ENCODE assay signal across 8 cellular contexts in genomic region chr1:158087320-158087927, GRCh38.
A peak's percentile ranks its signal among the peaks of the same experiment; 100 is the strongest.
DNase-seq lines count a peak whose midpoint lies in the region; ATAC-seq, FAIRE-seq and TF ChIP-seq lines count a peak whose summit lies in the region.

No MANE protein-coding gene starts in this region.

- no peak overlapping the region for H3K4me3 ChIP-seq in choroid plexus epithelial cell (ENCODE audit: low read depth, low read length)
- H3K4me3 ChIP-seq in liver (ENCODE audit: low read depth in 1 of 3, low read length in 3 of 3), result no peak overlapping the region
- H3K4me3 ChIP-seq in testis, result no peak overlapping the region

- no peak overlapping the region for H3K4me3 Mint-ChIP-seq in activated T-cell treated with anti-CD3 and anti-CD28 coated beads, Interleukin-2, amount 50 U/mL, for 72 hours

- H3K27ac Mint-ChIP-seq in activated T-cell treated with anti-CD3 and anti-CD28 coated beads, Interleukin-2, amount 50 U/mL, for 72 hours, result no peak overlapping the region

- no peaks in the 10 kb centered on the region for H3K36me3 Mint-ChIP-seq in activated T-cell treated with anti-CD3 and anti-CD28 coated beads, Interleukin-2, amount 50 U/mL, for 72 hours (ENCODE audit: insufficient read depth in 2 of 2)

- TF ChIP-seq CTCF in choroid plexus epithelial cell (conservative IDR thresholded peaks at IDR 0.05; ENCODE audit: low read depth, low read length) (peak; percentile 95), liver (IDR thresholded peaks at IDR 0.05; ENCODE audit: low read depth, low read length, missing input control) (peak; percentile 72), testis (IDR thresholded peaks at IDR 0.05) (peak; percentile 56 to 86 (median 57))

- WGBS in liver, result 53% methylated on average over 9 of the region's 9 CpGs
- 65% methylated on average over 9 of the region's 9 CpGs for WGBS in testis, 2 donors

- peak; percentile 47 to 57 for ATAC-seq in activated T-cell treated with anti-CD3 and anti-CD28 coated beads, Interleukin-2, amount 50 U/mL, for 72 hours (replicated peaks in 1 of 2)
- ATAC-seq in GM21737 (IDR thresholded peaks at IDR 0.05; ENCODE audit: unreplicated experiment), result no peak

- DNase-seq in activated T-cell treated with anti-CD3 and anti-CD28 coated beads, Interleukin-2, amount 50 U/mL, for 72 hours, result peak; percentile 24 to 44
- DNase-seq in activated T-cell treated with anti-CD3 and anti-CD28 coated beads, Interleukin-2, amount 50 U/mL, for 1 hour, result no peak
- DNase-seq in HK-2 (ENCODE audit: unreplicated experiment) (peak; percentile 69), RCC 7860 (ENCODE audit: low spot score) (peak; percentile 68), choroid plexus epithelial cell (ENCODE audit: low read depth) (peak; percentile 84), testis (peak; percentile 73)

- H3K27ac ChIP-seq in liver (ENCODE audit: low read depth in 1 of 2, low read length in 2 of 2), result no peak overlapping the region
- H3K27ac ChIP-seq in testis, result no peak overlapping the region

- H3K4me1 Mint-ChIP-seq in activated T-cell treated with anti-CD3 and anti-CD28 coated beads, Interleukin-2, amount 50 U/mL, for 72 hours (ENCODE audit: low read depth), result no peaks in the 10 kb centered on the region

- H3K27me3 Mint-ChIP-seq in activated T-cell treated with anti-CD3 and anti-CD28 coated beads, Interleukin-2, amount 50 U/mL, for 72 hours (ENCODE audit: low read depth), result no peaks in the 10 kb centered on the region

- H3K36me3 ChIP-seq in liver (ENCODE audit: control insufficient read depth in 4 of 4, insufficient read depth in 3 of 4, low read depth in 1 of 4, low read length in 3 of 4) (no peaks in the 10 kb centered on the region), testis (ENCODE audit: low read depth, missing control alignments) (no peaks in the 10 kb centered on the region)

- H3K9me3 ChIP-seq in liver (ENCODE audit: control insufficient read depth in 4 of 4, low read length in 3 of 4) (no peaks in the 10 kb centered on the region), testis (no peaks in the 10 kb centered on the region)

- H3K9me3 Mint-ChIP-seq in activated T-cell treated with anti-CD3 and anti-CD28 coated beads, Interleukin-2, amount 50 U/mL, for 72 hours, result no peaks in the 10 kb centered on the region

- no peak for TF ChIP-seq POLR2A in testis (IDR thresholded peaks at IDR 0.05)

- intact Hi-C loops in testis (cut with DNase I; ENCODE audit: low total_unique reads), result no loop called here

- peak; percentile 77 to 85 for TF ChIP-seq RAD21 in liver (IDR thresholded peaks at IDR 0.05)

- H3K9ac ChIP-seq in liver (ENCODE audit: low read depth in 1 of 2, low read length in 2 of 2), result no peak overlapping the region

- H3K27me3 ChIP-seq in liver (ENCODE audit: control insufficient read depth in 4 of 4, insufficient read depth in 4 of 4, low read length in 3 of 4) (no peaks in the 10 kb centered on the region), testis (no peaks in the 10 kb centered on the region)

- H3K4me1 ChIP-seq in liver (ENCODE audit: control insufficient read depth in 4 of 4, insufficient read depth in 4 of 4, low read length in 3 of 4) (no peaks in the 10 kb centered on the region), testis (no peaks in the 10 kb centered on the region)

- FAIRE-seq in RCC 7860 (lab: Jason Lieb, UNC), result peak; percentile 7

TF ChIP-seq in liver, 16 proteins besides CTCF, POLR2A, EP300 and RAD21:
- TF ChIP-seq REST (IDR thresholded peaks at IDR 0.05) (no peak), SP1 (IDR thresholded peaks at IDR 0.05) (no peak), HNF4G (IDR thresholded peaks at IDR 0.05) (no peak), RXRA (IDR thresholded peaks at IDR 0.05) (no peak), FOXA1 (IDR thresholded peaks at IDR 0.05) (no peak), ATF3 (IDR thresholded peaks at IDR 0.05) (no peak), YY1 (IDR thresholded peaks at IDR 0.05) (no peak), MAX (IDR thresholded peaks at IDR 0.05) (no peak), JUND (IDR thresholded peaks at IDR 0.05) (no peak), NR2F2 (IDR thresholded peaks at IDR 0.05) (no peak), ZBTB33 (IDR thresholded peaks at IDR 0.05) (no peak), GABPA (IDR thresholded peaks at IDR 0.05 in 1 of 2, conservative IDR thresholded peaks at IDR 0.05 in 1 of 2) (no peak), EGR1 (IDR thresholded peaks at IDR 0.05; ENCODE audit: low read depth in 2 of 2) (no peak), HNF4A (conservative IDR thresholded peaks at IDR 0.05) (no peak)
